2 cellular contexts compared by ENCODE assay signal in the genomic region with DNA sequence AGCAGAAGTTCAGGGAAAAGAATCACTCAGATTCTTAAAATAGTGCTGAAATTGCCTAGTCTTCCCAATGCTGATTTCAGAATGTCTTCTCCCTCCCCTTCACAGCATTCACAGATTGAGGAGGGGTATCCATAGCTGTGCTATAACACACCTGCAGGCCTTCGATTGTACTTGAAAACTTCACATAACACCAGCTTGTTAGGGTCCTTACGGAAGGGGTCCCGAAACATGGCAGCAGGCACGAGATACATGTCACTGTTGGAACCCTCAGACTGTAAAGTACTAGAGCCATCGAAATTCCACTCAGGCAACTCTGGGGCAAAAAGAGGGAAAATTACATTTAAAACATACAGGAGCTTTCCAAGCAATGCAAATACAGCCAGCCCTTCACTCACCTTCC.
A peak's percentile ranks its signal among the peaks of the same experiment; 100 is the strongest.
TF ChIP-seq lines count a peak whose summit lies in the region.

No MANE protein-coding gene starts in this region.

TF ChIP-seq in HepG2, 621 proteins besides CTCF, POLR2A, EP300 and RAD21:
- TF ChIP-seq ESRRA (CRISPR knock-in tag; IDR thresholded peaks at IDR 0.05; ENCODE audit: low read depth) (no peak), SRF (IDR thresholded peaks at IDR 0.05; ENCODE audit: low read depth, low read length) (no peak), HDAC2 (CRISPR knock-in tag; IDR thresholded peaks at IDR 0.05) (no peak), ZNF136 (CRISPR knock-in tag; IDR thresholded peaks at IDR 0.05; ENCODE audit: low read depth) (no peak), ZNF788 (CRISPR knock-in tag; IDR thresholded peaks at IDR 0.05; ENCODE audit: borderline replicate concordance) (no peak), SSRP1 (CRISPR knock-in tag; IDR thresholded peaks at IDR 0.05) (0 out of 2 replicates have a peak, but pooled peaks have one; percentile 7), RBFOX2 (IDR thresholded peaks at IDR 0.05; ENCODE audit: low read depth, low read length) (peak; percentile 66), NFATC3 (CRISPR knock-in tag; IDR thresholded peaks at IDR 0.05) (no peak), ISX (CRISPR knock-in tag; conservative IDR thresholded peaks at IDR 0.05) (no peak), NFE2L1 (CRISPR knock-in tag; IDR thresholded peaks at IDR 0.05; ENCODE audit: borderline replicate concordance) (no peak)
- TF ChIP-seq, protein P1, sequence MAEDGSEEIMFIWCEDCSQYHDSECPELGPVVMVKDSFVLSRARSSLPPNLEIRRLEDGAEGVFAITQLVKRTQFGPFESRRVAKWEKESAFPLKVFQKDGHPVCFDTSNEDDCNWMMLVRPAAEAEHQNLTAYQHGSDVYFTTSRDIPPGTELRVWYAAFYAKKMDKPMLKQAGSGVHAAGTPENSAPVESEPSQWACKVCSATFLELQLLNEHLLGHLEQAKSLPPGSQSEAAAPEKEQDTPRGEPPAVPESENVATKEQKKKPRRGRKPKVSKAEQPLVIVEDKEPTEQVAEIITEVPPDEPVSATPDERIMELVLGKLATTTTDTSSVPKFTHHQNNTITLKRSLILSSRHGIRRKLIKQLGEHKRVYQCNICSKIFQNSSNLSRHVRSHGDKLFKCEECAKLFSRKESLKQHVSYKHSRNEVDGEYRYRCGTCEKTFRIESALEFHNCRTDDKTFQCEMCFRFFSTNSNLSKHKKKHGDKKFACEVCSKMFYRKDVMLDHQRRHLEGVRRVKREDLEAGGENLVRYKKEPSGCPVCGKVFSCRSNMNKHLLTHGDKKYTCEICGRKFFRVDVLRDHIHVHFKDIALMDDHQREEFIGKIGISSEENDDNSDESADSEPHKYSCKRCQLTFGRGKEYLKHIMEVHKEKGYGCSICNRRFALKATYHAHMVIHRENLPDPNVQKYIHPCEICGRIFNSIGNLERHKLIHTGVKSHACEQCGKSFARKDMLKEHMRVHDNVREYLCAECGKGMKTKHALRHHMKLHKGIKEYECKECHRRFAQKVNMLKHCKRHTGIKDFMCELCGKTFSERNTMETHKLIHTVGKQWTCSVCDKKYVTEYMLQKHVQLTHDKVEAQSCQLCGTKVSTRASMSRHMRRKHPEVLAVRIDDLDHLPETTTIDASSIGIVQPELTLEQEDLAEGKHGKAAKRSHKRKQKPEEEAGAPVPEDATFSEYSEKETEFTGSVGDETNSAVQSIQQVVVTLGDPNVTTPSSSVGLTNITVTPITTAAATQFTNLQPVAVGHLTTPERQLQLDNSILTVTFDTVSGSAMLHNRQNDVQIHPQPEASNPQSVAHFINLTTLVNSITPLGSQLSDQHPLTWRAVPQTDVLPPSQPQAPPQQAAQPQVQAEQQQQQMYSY (CRISPR knock-in tag; IDR thresholded peaks at IDR 0.05), result no peak
TF ChIP-seq in HepG2: peak in this region for 2.

TF ChIP-seq in GM23338, 12 proteins besides CTCF, POLR2A, EP300 and RAD21:
- no peak for TF ChIP-seq ZNF331 (CRISPR knock-in tag; IDR thresholded peaks at IDR 0.05; ENCODE audit: low read depth)
- TF ChIP-seq ZNF462 (CRISPR knock-in tag; IDR thresholded peaks at IDR 0.05), result no peak
- no peak for TF ChIP-seq CREB1 (CRISPR knock-in tag; IDR thresholded peaks at IDR 0.05; ENCODE audit: low read depth)
- TF ChIP-seq, protein P2, sequence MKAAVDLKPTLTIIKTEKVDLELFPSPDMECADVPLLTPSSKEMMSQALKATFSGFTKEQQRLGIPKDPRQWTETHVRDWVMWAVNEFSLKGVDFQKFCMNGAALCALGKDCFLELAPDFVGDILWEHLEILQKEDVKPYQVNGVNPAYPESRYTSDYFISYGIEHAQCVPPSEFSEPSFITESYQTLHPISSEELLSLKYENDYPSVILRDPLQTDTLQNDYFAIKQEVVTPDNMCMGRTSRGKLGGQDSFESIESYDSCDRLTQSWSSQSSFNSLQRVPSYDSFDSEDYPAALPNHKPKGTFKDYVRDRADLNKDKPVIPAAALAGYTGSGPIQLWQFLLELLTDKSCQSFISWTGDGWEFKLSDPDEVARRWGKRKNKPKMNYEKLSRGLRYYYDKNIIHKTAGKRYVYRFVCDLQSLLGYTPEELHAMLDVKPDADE (IDR thresholded peaks at IDR 0.05), result no peak
- TF ChIP-seq EZH2 (IDR thresholded peaks at IDR 0.05; ENCODE audit: low read depth, unreplicated experiment), result no peak
- TF ChIP-seq JUNB (IDR thresholded peaks at IDR 0.05; ENCODE audit: unreplicated experiment), result no peak
- no peak for TF ChIP-seq ZNF114 (CRISPR knock-in tag; IDR thresholded peaks at IDR 0.05)
- TF ChIP-seq, protein P3, sequence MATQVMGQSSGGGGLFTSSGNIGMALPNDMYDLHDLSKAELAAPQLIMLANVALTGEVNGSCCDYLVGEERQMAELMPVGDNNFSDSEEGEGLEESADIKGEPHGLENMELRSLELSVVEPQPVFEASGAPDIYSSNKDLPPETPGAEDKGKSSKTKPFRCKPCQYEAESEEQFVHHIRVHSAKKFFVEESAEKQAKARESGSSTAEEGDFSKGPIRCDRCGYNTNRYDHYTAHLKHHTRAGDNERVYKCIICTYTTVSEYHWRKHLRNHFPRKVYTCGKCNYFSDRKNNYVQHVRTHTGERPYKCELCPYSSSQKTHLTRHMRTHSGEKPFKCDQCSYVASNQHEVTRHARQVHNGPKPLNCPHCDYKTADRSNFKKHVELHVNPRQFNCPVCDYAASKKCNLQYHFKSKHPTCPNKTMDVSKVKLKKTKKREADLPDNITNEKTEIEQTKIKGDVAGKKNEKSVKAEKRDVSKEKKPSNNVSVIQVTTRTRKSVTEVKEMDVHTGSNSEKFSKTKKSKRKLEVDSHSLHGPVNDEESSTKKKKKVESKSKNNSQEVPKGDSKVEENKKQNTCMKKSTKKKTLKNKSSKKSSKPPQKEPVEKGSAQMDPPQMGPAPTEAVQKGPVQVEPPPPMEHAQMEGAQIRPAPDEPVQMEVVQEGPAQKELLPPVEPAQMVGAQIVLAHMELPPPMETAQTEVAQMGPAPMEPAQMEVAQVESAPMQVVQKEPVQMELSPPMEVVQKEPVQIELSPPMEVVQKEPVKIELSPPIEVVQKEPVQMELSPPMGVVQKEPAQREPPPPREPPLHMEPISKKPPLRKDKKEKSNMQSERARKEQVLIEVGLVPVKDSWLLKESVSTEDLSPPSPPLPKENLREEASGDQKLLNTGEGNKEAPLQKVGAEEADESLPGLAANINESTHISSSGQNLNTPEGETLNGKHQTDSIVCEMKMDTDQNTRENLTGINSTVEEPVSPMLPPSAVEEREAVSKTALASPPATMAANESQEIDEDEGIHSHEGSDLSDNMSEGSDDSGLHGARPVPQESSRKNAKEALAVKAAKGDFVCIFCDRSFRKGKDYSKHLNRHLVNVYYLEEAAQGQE (IDR thresholded peaks at IDR 0.05; ENCODE audit: unreplicated experiment), result no peak
- TF ChIP-seq NANOG (IDR thresholded peaks at IDR 0.05; ENCODE audit: borderline replicate concordance), result no peak
